ENCODE assay signal across 1 cellular context in the genomic region with DNA sequence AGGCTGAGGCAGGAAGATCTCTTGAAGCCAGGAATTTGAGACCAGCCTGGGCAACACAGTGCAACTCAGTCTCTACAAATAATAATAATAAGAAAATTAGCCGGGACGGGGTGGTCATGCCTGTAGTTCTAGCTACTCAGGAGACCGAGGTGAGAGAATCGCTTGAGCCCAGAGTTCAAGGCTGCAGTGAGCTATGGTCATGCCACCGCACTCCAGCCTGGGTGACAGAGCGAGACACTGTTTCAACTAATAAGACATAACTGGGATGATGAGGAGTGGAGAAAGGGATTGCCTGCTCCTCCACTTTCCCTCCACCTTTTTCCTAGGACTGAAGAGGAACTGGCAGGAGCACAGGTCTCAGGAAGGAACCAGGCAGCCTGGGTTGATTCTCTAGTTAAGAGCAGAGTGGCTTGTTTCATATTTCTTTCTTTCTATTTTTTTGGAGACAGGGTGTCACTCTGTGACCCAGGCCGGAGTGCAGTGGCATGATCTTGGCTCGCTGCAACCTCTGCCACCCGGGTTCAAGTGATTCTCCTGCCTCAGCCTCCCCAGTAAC.
TF ChIP-seq lines count a peak whose summit lies in the region.

No MANE protein-coding gene starts in this region.

TF ChIP-seq in GM23338, 12 proteins besides CTCF, POLR2A, EP300 and RAD21 (continued from another document):
- TF ChIP-seq, protein P1, sequence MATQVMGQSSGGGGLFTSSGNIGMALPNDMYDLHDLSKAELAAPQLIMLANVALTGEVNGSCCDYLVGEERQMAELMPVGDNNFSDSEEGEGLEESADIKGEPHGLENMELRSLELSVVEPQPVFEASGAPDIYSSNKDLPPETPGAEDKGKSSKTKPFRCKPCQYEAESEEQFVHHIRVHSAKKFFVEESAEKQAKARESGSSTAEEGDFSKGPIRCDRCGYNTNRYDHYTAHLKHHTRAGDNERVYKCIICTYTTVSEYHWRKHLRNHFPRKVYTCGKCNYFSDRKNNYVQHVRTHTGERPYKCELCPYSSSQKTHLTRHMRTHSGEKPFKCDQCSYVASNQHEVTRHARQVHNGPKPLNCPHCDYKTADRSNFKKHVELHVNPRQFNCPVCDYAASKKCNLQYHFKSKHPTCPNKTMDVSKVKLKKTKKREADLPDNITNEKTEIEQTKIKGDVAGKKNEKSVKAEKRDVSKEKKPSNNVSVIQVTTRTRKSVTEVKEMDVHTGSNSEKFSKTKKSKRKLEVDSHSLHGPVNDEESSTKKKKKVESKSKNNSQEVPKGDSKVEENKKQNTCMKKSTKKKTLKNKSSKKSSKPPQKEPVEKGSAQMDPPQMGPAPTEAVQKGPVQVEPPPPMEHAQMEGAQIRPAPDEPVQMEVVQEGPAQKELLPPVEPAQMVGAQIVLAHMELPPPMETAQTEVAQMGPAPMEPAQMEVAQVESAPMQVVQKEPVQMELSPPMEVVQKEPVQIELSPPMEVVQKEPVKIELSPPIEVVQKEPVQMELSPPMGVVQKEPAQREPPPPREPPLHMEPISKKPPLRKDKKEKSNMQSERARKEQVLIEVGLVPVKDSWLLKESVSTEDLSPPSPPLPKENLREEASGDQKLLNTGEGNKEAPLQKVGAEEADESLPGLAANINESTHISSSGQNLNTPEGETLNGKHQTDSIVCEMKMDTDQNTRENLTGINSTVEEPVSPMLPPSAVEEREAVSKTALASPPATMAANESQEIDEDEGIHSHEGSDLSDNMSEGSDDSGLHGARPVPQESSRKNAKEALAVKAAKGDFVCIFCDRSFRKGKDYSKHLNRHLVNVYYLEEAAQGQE (IDR thresholded peaks at IDR 0.05; ENCODE audit: unreplicated experiment) = no peak
- TF ChIP-seq STAT1 (IDR thresholded peaks at IDR 0.05; ENCODE audit: unreplicated experiment) = no peak
- TF ChIP-seq CREB1 (CRISPR knock-in tag; IDR thresholded peaks at IDR 0.05; ENCODE audit: low read depth) = no peak
- TF ChIP-seq, protein P2, sequence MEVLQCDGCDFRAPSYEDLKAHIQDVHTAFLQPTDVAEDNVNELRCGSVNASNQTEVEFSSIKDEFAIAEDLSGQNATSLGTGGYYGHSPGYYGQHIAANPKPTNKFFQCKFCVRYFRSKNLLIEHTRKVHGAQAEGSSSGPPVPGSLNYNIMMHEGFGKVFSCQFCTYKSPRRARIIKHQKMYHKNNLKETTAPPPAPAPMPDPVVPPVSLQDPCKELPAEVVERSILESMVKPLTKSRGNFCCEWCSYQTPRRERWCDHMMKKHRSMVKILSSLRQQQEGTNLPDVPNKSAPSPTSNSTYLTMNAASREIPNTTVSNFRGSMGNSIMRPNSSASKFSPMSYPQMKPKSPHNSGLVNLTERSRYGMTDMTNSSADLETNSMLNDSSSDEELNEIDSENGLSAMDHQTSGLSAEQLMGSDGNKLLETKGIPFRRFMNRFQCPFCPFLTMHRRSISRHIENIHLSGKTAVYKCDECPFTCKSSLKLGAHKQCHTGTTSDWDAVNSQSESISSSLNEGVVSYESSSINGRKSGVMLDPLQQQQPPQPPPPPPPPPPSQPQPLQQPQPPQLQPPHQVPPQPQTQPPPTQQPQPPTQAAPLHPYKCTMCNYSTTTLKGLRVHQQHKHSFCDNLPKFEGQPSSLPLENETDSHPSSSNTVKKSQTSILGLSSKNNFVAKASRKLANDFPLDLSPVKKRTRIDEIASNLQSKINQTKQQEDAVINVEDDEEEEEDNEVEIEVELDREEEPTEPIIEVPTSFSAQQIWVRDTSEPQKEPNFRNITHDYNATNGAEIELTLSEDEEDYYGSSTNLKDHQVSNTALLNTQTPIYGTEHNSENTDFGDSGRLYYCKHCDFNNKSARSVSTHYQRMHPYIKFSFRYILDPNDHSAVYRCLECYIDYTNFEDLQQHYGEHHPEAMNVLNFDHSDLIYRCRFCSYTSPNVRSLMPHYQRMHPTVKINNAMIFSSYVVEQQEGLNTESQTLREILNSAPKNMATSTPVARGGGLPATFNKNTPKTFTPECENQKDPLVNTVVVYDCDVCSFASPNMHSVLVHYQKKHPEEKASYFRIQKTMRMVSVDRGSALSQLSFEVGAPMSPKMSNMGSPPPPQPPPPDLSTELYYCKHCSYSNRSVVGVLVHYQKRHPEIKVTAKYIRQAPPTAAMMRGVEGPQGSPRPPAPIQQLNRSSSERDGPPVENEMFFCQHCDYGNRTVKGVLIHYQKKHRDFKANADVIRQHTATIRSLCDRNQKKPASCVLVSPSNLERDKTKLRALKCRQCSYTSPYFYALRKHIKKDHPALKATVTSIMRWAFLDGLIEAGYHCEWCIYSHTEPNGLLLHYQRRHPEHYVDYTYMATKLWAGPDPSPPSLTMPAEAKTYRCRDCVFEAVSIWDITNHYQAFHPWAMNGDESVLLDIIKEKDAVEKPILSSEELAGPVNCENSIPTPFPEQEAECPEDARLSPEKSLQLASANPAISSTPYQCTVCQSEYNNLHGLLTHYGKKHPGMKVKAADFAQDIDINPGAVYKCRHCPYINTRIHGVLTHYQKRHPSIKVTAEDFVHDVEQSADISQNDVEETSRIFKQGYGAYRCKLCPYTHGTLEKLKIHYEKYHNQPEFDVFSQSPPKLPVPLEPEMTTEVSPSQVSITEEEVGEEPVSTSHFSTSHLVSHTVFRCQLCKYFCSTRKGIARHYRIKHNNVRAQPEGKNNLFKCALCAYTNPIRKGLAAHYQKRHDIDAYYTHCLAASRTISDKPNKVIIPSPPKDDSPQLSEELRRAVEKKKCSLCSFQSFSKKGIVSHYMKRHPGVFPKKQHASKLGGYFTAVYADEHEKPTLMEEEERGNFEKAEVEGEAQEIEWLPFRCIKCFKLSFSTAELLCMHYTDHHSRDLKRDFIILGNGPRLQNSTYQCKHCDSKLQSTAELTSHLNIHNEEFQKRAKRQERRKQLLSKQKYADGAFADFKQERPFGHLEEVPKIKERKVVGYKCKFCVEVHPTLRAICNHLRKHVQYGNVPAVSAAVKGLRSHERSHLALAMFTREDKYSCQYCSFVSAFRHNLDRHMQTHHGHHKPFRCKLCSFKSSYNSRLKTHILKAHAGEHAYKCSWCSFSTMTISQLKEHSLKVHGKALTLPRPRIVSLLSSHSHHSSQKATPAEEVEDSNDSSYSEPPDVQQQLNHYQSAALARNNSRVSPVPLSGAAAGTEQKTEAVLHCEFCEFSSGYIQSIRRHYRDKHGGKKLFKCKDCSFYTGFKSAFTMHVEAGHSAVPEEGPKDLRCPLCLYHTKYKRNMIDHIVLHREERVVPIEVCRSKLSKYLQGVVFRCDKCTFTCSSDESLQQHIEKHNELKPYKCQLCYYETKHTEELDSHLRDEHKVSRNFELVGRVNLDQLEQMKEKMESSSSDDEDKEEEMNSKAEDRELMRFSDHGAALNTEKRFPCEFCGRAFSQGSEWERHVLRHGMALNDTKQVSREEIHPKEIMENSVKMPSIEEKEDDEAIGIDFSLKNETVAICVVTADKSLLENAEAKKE (CRISPR knock-in tag; IDR thresholded peaks at IDR 0.05) = no peak
- TF ChIP-seq POLR2AphosphoS5 (IDR thresholded peaks at IDR 0.05; ENCODE audit: low read depth) = no peak
